In genomic region chr5:7606840-7607453, GRCh38 we compare ENCODE assay signal across 21 cellular contexts.
"Had no signal": no experiment of that assay in that cellular context is flagged by ENCODE, and none has a peak within 500 bp of the region (broad histone marks: within the 10 kb centered on the region; RNA-seq: fewer than 3 reads in every experiment).

No MANE protein-coding gene starts in this region.

- H3K36me3 Mint-ChIP-seq: activated naive CD4-positive, alpha-beta T cell treated with anti-CD3 and anti-CD28 coated beads, Interleukin-2, amount 50 U/mL, for 24 hours; immature natural killer cell; natural killer cell had no signal

- H3K4me1 Mint-ChIP-seq: activated naive CD4-positive, alpha-beta T cell treated with anti-CD3 and anti-CD28 coated beads, Interleukin-2, amount 50 U/mL, for 24 hours; immature natural killer cell; natural killer cell had no signal

- DNase-seq: activated CD4-positive, alpha-beta T cell treated with anti-CD3 and anti-CD28 coated beads for 48 hours; activated CD4-positive, CD25-positive, alpha-beta regulatory T cell; activated CD8-positive, alpha-beta T cell treated with anti-CD3 and anti-CD28 coated beads, Interleukin-2, amount 10 ng/mL, durations not matched to agents 7 days and 5 days; activated effector memory CD4-positive, alpha-beta T cell treated with Interleukin-2 at 50 U/mL for 16 hours; activated T-cell treated with anti-CD3 and anti-CD28 coated beads, Interleukin-2, amount 50 U/mL, for 4 hours; effector CD8-positive, alpha-beta T cell; immature natural killer cell; left cardiac atrium; natural killer cell; pancreas; right lobe of liver; small intestine; stimulated activated CD4-positive, alpha-beta T cell treated with anti-CD3 and anti-CD28 coated beads, Interleukin-15, amount 100 ng/mL, for 24 hours; stimulated activated CD4-positive, alpha-beta T cell treated with anti-CD3 and anti-CD28 coated beads, Interleukin-2, amount 100 ng/mL, for 48 hours; uterus had no signal

- H3K36me3 ChIP-seq: ascending aorta, esophagus muscularis mucosa, pancreas, right lobe of liver, tibial nerve, uterus had no signal

- H3K27me3 Mint-ChIP-seq: activated naive CD4-positive, alpha-beta T cell treated with anti-CD3 and anti-CD28 coated beads, Interleukin-2, amount 50 U/mL, for 24 hours; dendritic cell treated with granulocyte-macrophage colony-stimulating factor and Interleukin-4, amounts not matched to agents 40 ng/mL and 50 ng/mL, for 4 days; stimulated activated naive CD8-positive, alpha-beta T cell treated with anti-CD3 and anti-CD28 coated beads, Interleukin-15, Interleukin-2, amounts not matched to agents 100 ng/mL and 50 ng/mL, for 24 hours had no signal

- H3K4me1 ChIP-seq: ascending aorta, esophagus muscularis mucosa, pancreas, right lobe of liver, tibial nerve, uterus had no signal

- ATAC-seq: activated CD8-positive, alpha-beta T cell treated with anti-CD3 and anti-CD28 coated beads, Interleukin-2, amount 10 ng/mL, durations not matched to agents 7 days and 5 days; activated T-cell treated with anti-CD3 and anti-CD28 coated beads, Interleukin-2, amount 50 U/mL, for 4 hours; left cardiac atrium; natural killer cell; right lobe of liver had no signal

- H3K9me3 ChIP-seq: ascending aorta, pancreas, right lobe of liver, uterus had no signal

- H3K27ac ChIP-seq: ascending aorta, esophagus muscularis mucosa, pancreas, right lobe of liver, tibial nerve, uterus had no signal

- H3K27me3 ChIP-seq: ascending aorta, esophagus muscularis mucosa, pancreas, right lobe of liver, tibial nerve, uterus had no signal

- H3K27ac Mint-ChIP-seq: activated CD8-positive, alpha-beta T cell treated with anti-CD3 and anti-CD28 coated beads, Interleukin-2, amount 10 ng/mL, durations not matched to agents 7 days and 5 days; activated naive CD4-positive, alpha-beta T cell treated with anti-CD3 and anti-CD28 coated beads, Interleukin-2, amount 50 U/mL, for 24 hours; dendritic cell treated with granulocyte-macrophage colony-stimulating factor and Interleukin-4, amounts not matched to agents 40 ng/mL and 50 ng/mL, for 4 days; immature natural killer cell; natural killer cell; stimulated activated naive CD8-positive, alpha-beta T cell treated with anti-CD3 and anti-CD28 coated beads, Interleukin-15, Interleukin-2, amounts not matched to agents 100 ng/mL and 50 ng/mL, for 24 hours had no signal

- H3K4me3 ChIP-seq: ascending aorta, esophagus muscularis mucosa, pancreas, right lobe of liver, tibial nerve, uterus had no signal

- H3K4me3 Mint-ChIP-seq: activated CD8-positive, alpha-beta T cell treated with anti-CD3 and anti-CD28 coated beads, Interleukin-2, amount 10 ng/mL, durations not matched to agents 7 days and 5 days; activated naive CD4-positive, alpha-beta T cell treated with anti-CD3 and anti-CD28 coated beads, Interleukin-2, amount 50 U/mL, for 24 hours; activated T-cell treated with anti-CD3 and anti-CD28 coated beads, Interleukin-2, amount 50 U/mL, for 4 hours; dendritic cell treated with granulocyte-macrophage colony-stimulating factor and Interleukin-4, amounts not matched to agents 40 ng/mL and 50 ng/mL, for 4 days; immature natural killer cell; natural killer cell; stimulated activated naive CD8-positive, alpha-beta T cell treated with anti-CD3 and anti-CD28 coated beads, Interleukin-15, Interleukin-2, amounts not matched to agents 100 ng/mL and 50 ng/mL, for 24 hours had no signal
